Comparison of ENCODE assay signal across 9 cellular contexts in genomic region chr10:14184841-14185500, GRCh38.
A peak's percentile ranks its signal among the peaks of the same experiment; 100 is the strongest.
DNase-seq lines count a peak whose midpoint lies in the region; ATAC-seq, FAIRE-seq and TF ChIP-seq lines count a peak whose summit lies in the region.
"Had no signal": no experiment of that assay in that cellular context is flagged by ENCODE, and none has a peak within 500 bp of the region (broad histone marks: within the 10 kb centered on the region; RNA-seq: fewer than 3 reads in every experiment).

No MANE protein-coding gene starts in this region.

- H3K36me3 ChIP-seq in HEK293 (ENCODE audit: control insufficient read depth in 2 of 2, insufficient read depth in 1 of 2, low read length in 2 of 2) (no peaks in the 10 kb centered on the region), MM.1S (replicated peaks; ENCODE audit: insufficient read depth, low read length) (no peaks in the 10 kb centered on the region), keratinocyte (ENCODE audit: control insufficient read depth in 2 of 2, extremely low read depth in 1 of 2, insufficient read depth in 2 of 2, low read length in 2 of 2) (no peaks in the 10 kb centered on the region)

- H3K4me3 ChIP-seq in HEK293 (ENCODE audit: low read depth, low read length) (no peak overlapping the region), MM.1S (ENCODE audit: low read length) (peak overlapping the region; percentile 50), keratinocyte (ENCODE audit: control insufficient read depth in 2 of 3, extremely low read depth in 1 of 3, insufficient read depth in 2 of 3, low read depth in 1 of 3, low read length in 3 of 3) (peak overlapping the region in 2 of 3 experiments; percentile 43 to 53)

- no peaks in the 10 kb centered on the region for H4K20me1 ChIP-seq in MM.1S (ENCODE audit: insufficient read depth, low read length)
- no peaks in the 10 kb centered on the region for H4K20me1 ChIP-seq in keratinocyte (ENCODE audit: control insufficient read depth, extremely low read depth, insufficient read depth, low read length)

- FAIRE-seq in keratinocyte (lab: Jason Lieb, UNC), result peak; percentile 67

- peak overlapping the region; percentile 52 for H2AFZ ChIP-seq in MM.1S (ENCODE audit: low read length)
- H2AFZ ChIP-seq in keratinocyte (ENCODE audit: control insufficient read depth, low read length), result peak overlapping the region; percentile 92

- H3K27me3 ChIP-seq in MM.1S (replicated peaks; ENCODE audit: insufficient read depth, low read length), result 0 out of 2 replicates have a peak, but pooled peaks cover 3% of the 10 kb centered on the region
- peaks cover 12% of the 10 kb centered on the region for H3K27me3 ChIP-seq in keratinocyte (ENCODE audit: control insufficient read depth, extremely low read depth, insufficient read depth, low read length)

- peak; percentile 33 for ATAC-seq in GM18499 (IDR thresholded peaks at IDR 0.05; ENCODE audit: insufficient read depth, unreplicated experiment)

- peak overlapping the region; percentile 62 for H3K4me2 ChIP-seq in MM.1S (ENCODE audit: low read depth, low read length)
- H3K4me2 ChIP-seq in keratinocyte (ENCODE audit: control insufficient read depth, extremely low read depth, insufficient read depth, low read depth, low read length), result peak overlapping the region; percentile 87

- DNase-seq in MM.1S (peak; percentile 84), keratinocyte (ENCODE audit: low read depth, low spot score) (peak; percentile 35), NCI-H1436 treated with DMSO at 0.1 percent for 48 hours (lab: John Stamatoyannopoulos, UW) (no peak), NCI-H1694 (lab: John Stamatoyannopoulos, UW) (no peak), SIG-M5 (lab: John Stamatoyannopoulos, UW) (no peak)
- peak; percentile 5 for DNase-seq in activated CD8-positive, alpha-beta memory T cell treated with anti-CD3 and anti-CD28 coated beads, Interleukin-2, amount 50 U/mL, for 24 hours (ENCODE audit: extremely low read depth)

- H3K79me2 ChIP-seq in MM.1S (ENCODE audit: low read length) (no peaks in the 10 kb centered on the region), keratinocyte (ENCODE audit: control insufficient read depth, insufficient read depth, low read length) (no peaks in the 10 kb centered on the region)

- no peaks in the 10 kb centered on the region for H3K9me2 ChIP-seq in MM.1S (replicated peaks; ENCODE audit: insufficient read depth, low read length)

- H3K27ac ChIP-seq in HEK293 (ENCODE audit: extremely low read depth, low read depth, low read length) (no peak overlapping the region), MM.1S (ENCODE audit: low read length) (peak overlapping the region; percentile 91), keratinocyte (ENCODE audit: control insufficient read depth, insufficient read depth, low read length) (peak overlapping the region; percentile 98)
- H3K27ac ChIP-seq: VCaP had no signal

- no peaks in the 10 kb centered on the region for H3K9me1 ChIP-seq in keratinocyte (ENCODE audit: control insufficient read depth, extremely low read depth, insufficient read depth, low read length)

- H3K9me3 ChIP-seq in HEK293 (ENCODE audit: control insufficient read depth, insufficient read depth, low read depth, low read length) (no peaks in the 10 kb centered on the region), MM.1S (replicated peaks; ENCODE audit: insufficient read depth, low read length) (no peaks in the 10 kb centered on the region), keratinocyte (ENCODE audit: control insufficient read depth, low read depth, low read length) (no peaks in the 10 kb centered on the region)

- peaks cover 25% of the 10 kb centered on the region for H3F3A ChIP-seq in MM.1S (ENCODE audit: insufficient read depth, low read length)

- POLR2A ChIA-PET in HEK293 (lab: Yijun Ruan, JAX), result interaction anchor here (0.7 kb wide), 1 partner anchor 11 kb away, joined by 4 read pairs; no protein-coding TSS in a partner anchor

- H3K4me1 ChIP-seq in HEK293 (ENCODE audit: control insufficient read depth, insufficient read depth, low read length) (no peaks in the 10 kb centered on the region), MM.1S (ENCODE audit: low read length) (peaks cover 13% of the 10 kb centered on the region), keratinocyte (ENCODE audit: control insufficient read depth, extremely low read depth, insufficient read depth, low read length) (peaks cover 9% of the 10 kb centered on the region)

- dilution Hi-C loops in keratinocyte (cut with MboI; ENCODE audit: extremely low pct_ligation_motif_present, low sequenced_read_pairs), result loop anchor here (10.0 kb wide), 1 partner anchor 300 kb away; no protein-coding TSS in a partner anchor

- CTCF ChIA-PET in HEK293 (lab: Yijun Ruan, JAX), result interaction anchor here (0.7 to 3.4 kb wide), 5 partner anchors 11 to 412 kb away, joined by 3 to 19 read pairs (median 5); no protein-coding TSS in a partner anchor

- no peak for TF ChIP-seq CTCF in HEK293 (tag by site-specific recombination; IDR thresholded peaks at IDR 0.05)
- TF ChIP-seq CTCF in MM.1S (IDR thresholded peaks at IDR 0.05; ENCODE audit: low read length), result no peak
- no peak for TF ChIP-seq CTCF in keratinocyte (optimal IDR thresholded peaks at IDR 0.05 in 1 of 3, IDR thresholded peaks at IDR 0.05 in 1 of 3, conservative IDR thresholded peaks at IDR 0.05 in 1 of 3; ENCODE audit: extremely low read depth in 1 of 3, insufficient read depth in 2 of 3, low read length in 3 of 3)

- H3K9ac ChIP-seq in MM.1S (ENCODE audit: low read length) (peak overlapping the region; percentile 65), keratinocyte (ENCODE audit: control insufficient read depth, extremely low read depth, insufficient read depth, low read length) (peak overlapping the region; percentile 80)

TF ChIP-seq in HEK293, 187 proteins besides CTCF, POLR2A, EP300 and RAD21:
- TF ChIP-seq ELK4 (IDR thresholded peaks at IDR 0.05; ENCODE audit: borderline replicate concordance, low read depth, low read length) (peak; percentile 75), ZNF362 (tag by site-specific recombination; IDR thresholded peaks at IDR 0.05) (no peak), OVOL3 (tag by site-specific recombination; IDR thresholded peaks at IDR 0.05) (no peak)

Comparison
In these comparisons a context has a peak if more than half of its experiments do, and no peak if none do; other contexts are left out.
1. DNase-seq: peak in MM.1S (single experiment), activated CD8-positive, alpha-beta memory T cell treated with anti-CD3 and anti-CD28 coated beads, Interleukin-2, amount 50 U/mL, for 24 hours (single experiment) and keratinocyte (single experiment); none in NCI-H1436 treated with DMSO at 0.1 percent for 48 hours (single experiment), NCI-H1694 (single experiment) and SIG-M5 (single experiment).